8 cellular contexts compared by ENCODE assay signal in genomic region chr11:17077520-17078401, GRCh38. TPM values are rescaled to one million over a fixed set of nuclear protein-coding genes. Genes with fewer than 3 reads are reported as not detected.
DNase-seq lines count a peak whose midpoint lies in the region; ATAC-seq and TF ChIP-seq lines count a peak whose summit lies in the region.

RPS13 (minus strand) TSS chr11:17077667; CDS start chr11:17077641, 26 bp downstream.

- in situ Hi-C loops in transverse colon (cut with MboI; ENCODE audit: low pct_ligation_motif_present in 1 of 4, low pct_unique_long_range_greater_than_20kb in 1 of 4, low sequenced_read_pairs in 3 of 4): no loop called here

- peak; percentile 98 for ATAC-seq in HG02798 (IDR thresholded peaks at IDR 0.05; ENCODE audit: poor library complexity, unreplicated experiment)

- H3K9me3 ChIP-seq in adipocyte (ENCODE audit: control insufficient read depth, low read length) (no peaks in the 10 kb centered on the region), trophoblast cell (ENCODE audit: insufficient read depth, low read depth, low read length) (no peaks in the 10 kb centered on the region), transverse colon (no peaks in the 10 kb centered on the region)

- H3K4me1 ChIP-seq in adipocyte (ENCODE audit: control insufficient read depth, insufficient read depth, low read length) (peaks cover 23% of the 10 kb centered on the region), trophoblast cell (ENCODE audit: control insufficient read depth in 1 of 2, insufficient read depth in 2 of 2, low read length in 2 of 2) (peaks cover 4 to 6% of the 10 kb centered on the region in 2 experiments), transverse colon (peaks cover 11 to 33% (median 22%) of the 10 kb centered on the region in 4 donors)

- H4K91ac ChIP-seq in trophoblast cell (ENCODE audit: low read depth, low read length): peak within 1 kb of the TSS; percentile 91

- intact Hi-C loops in cardiac septum (cut with DNase I) (loop anchor here (5.0 kb wide), 2 partner anchors 130 to 200 kb away; partner anchors contain the start of genes NUCB2 and PIK3C2A), transverse colon (cut with DNase I; ENCODE audit: low total_unique reads) (no loop called here)

- peaks cover 11% of the 10 kb centered on the region for H3K79me2 ChIP-seq in trophoblast cell (ENCODE audit: control insufficient read depth, insufficient read depth, low read length, poor library complexity)

- H3K4me3 ChIP-seq in GM12875 (ENCODE audit: low read depth, low read length): peak within 1 kb of the TSS; percentile 87
- H3K4me3 ChIP-seq in adipocyte (ENCODE audit: low read length): peak within 1 kb of the TSS; percentile 97
- peak within 1 kb of the TSS; percentile 96 for H3K4me3 ChIP-seq in trophoblast cell (ENCODE audit: low read depth, low read length)
- peak within 1 kb of the TSS; percentile 68 to 85 (median 82) for H3K4me3 ChIP-seq in transverse colon

- peak within 1 kb of the TSS; percentile 74 for H4K12ac ChIP-seq in trophoblast cell (ENCODE audit: low read depth, low read length)

- H4K8ac ChIP-seq in trophoblast cell (ENCODE audit: low read depth, low read length): peak within 1 kb of the TSS; percentile 89

- H2BK120ac ChIP-seq in trophoblast cell (ENCODE audit: insufficient read depth, low read length, poor library complexity): peak within 1 kb of the TSS; percentile 67

- H3K4me2 ChIP-seq in trophoblast cell (ENCODE audit: low read length): peak within 1 kb of the TSS; percentile 89

- H3K27me3 ChIP-seq in adipocyte (replicated peaks; ENCODE audit: control insufficient read depth, insufficient read depth, low read length) (no peaks in the 10 kb centered on the region), trophoblast cell (ENCODE audit: insufficient read depth, low read length) (no peaks in the 10 kb centered on the region), transverse colon (no peaks in the 10 kb centered on the region)

- peak within 1 kb of the TSS; percentile 71 for H2AK5ac ChIP-seq in trophoblast cell (ENCODE audit: low read length)

- TF ChIP-seq CTCF in GM12875 (IDR thresholded peaks at IDR 0.05; ENCODE audit: borderline replicate concordance, insufficient read depth, low read depth, low read length): no peak
- TF ChIP-seq CTCF in transverse colon (IDR thresholded peaks at IDR 0.05): no peak

- WGBS in trophoblast cell (ENCODE audit: extremely low coverage, insufficient coverage, insufficient read length): no CpG with 5 or more reads among the region's 55 CpGs
- 0% methylated on average over 2 to 36 of the region's 55 CpGs for WGBS in transverse colon (ENCODE audit: low coverage in 1 of 2), 2 donors

- no peak within 1 kb of the TSS for H3K23ac ChIP-seq in trophoblast cell (ENCODE audit: low read length)

- peak within 1 kb of the TSS; percentile 70 for H3K18ac ChIP-seq in trophoblast cell (ENCODE audit: low read length)

- peak; percentile 92 for TF ChIP-seq POLR2A in transverse colon (IDR thresholded peaks at IDR 0.05)

- H2BK12ac ChIP-seq in trophoblast cell (ENCODE audit: low read length): no peak within 1 kb of the TSS

- H3K9ac ChIP-seq in adipocyte (ENCODE audit: low read length) (peak within 1 kb of the TSS; percentile 99), trophoblast cell (ENCODE audit: low read length) (peak within 1 kb of the TSS; percentile 94)

- H3K36me3 ChIP-seq in adipocyte (ENCODE audit: control insufficient read depth, insufficient read depth, low read length, severe bottlenecking) (peaks cover 33% of the 10 kb centered on the region), trophoblast cell (ENCODE audit: control insufficient read depth in 1 of 2, insufficient read depth in 2 of 2, low read length in 2 of 2) (peaks cover 10 to 18% of the 10 kb centered on the region in 2 experiments), transverse colon (peaks cover 0 to 21% (median 7%) of the 10 kb centered on the region in 4 donors)

- peak within 1 kb of the TSS; percentile 94 for H3K4ac ChIP-seq in trophoblast cell (ENCODE audit: low read depth, low read length)

- no peak for TF ChIP-seq EP300 in transverse colon (IDR thresholded peaks at IDR 0.05; ENCODE audit: low read depth)

- H3K79me1 ChIP-seq in trophoblast cell (ENCODE audit: low read length): peaks cover 8% of the 10 kb centered on the region

- peak within 1 kb of the TSS; percentile 61 for H2AFZ ChIP-seq in trophoblast cell (ENCODE audit: insufficient read depth, low read length, poor library complexity)

- DNase-seq in NCI-H1436 (lab: John Stamatoyannopoulos, UW): peak; percentile 99
- DNase-seq in T follicular helper cell (ENCODE audit: low read depth): peak; percentile 93
- DNase-seq in adipocyte (ENCODE audit: low read depth): peak; percentile 100
- peak; percentile 99 for DNase-seq in cardiac septum (ENCODE audit: low spot score)
- peak; percentile 99 to 100 for DNase-seq in trophoblast cell
- DNase-seq in transverse colon: peak; percentile 97

- peak within 1 kb of the TSS; percentile 93 for H3K14ac ChIP-seq in trophoblast cell (ENCODE audit: low read length)

- peak within 1 kb of the TSS; percentile 73 for H2BK5ac ChIP-seq in trophoblast cell (ENCODE audit: low read depth, low read length, poor library complexity)

- H3K27ac ChIP-seq in trophoblast cell (ENCODE audit: low read depth, low read length): peak within 1 kb of the TSS; percentile 45
- peak within 1 kb of the TSS; percentile 92 to 94 (median 92) for H3K27ac ChIP-seq in transverse colon

RNA-seq across cellular contexts. Expression of gene RPS13, which starts in this region (rescaled TPM):
- total RNA-seq in cardiac septum (522 TPM), transverse colon (1,000 to 10,000 TPM in 1 of 4 donors, 100 to 1,000 TPM in 3; 454 to 1,423 (median 780) TPM)
- 1,830 and 1,845 TPM in 2 replicates for polyA plus RNA-seq in trophoblast cell (2013)

Comparison
In these comparisons a context has a peak if more than half of its experiments do, and no peak if none do; other contexts are left out.
1. Peak in every context shown above with its lines: DNase-seq, ATAC-seq, H3K4me3 ChIP-seq and H3K27ac ChIP-seq.